18 cellular contexts compared by ENCODE assay signal in genomic region chr15:61050844-61051569, GRCh38.
DNase-seq lines count a peak whose midpoint lies in the region; ATAC-seq and TF ChIP-seq lines count a peak whose summit lies in the region.
"Had no signal": no experiment of that assay in that cellular context is flagged by ENCODE, and none has a peak within 500 bp of the region (broad histone marks: within the 10 kb centered on the region; RNA-seq: fewer than 3 reads in every experiment).

No MANE protein-coding gene starts in this region.

- H3K79me2 ChIP-seq in neural progenitor cell (ENCODE audit: low read depth): no peaks in the 10 kb centered on the region

- H3K27me3 ChIP-seq in neural progenitor cell: no peaks in the 10 kb centered on the region
- H3K27me3 ChIP-seq: BLaER1 treated with 17β-estradiol and CSF1 and Interleukin-3, amounts not matched to agents 10 nM and 100 nM; thyroid gland had no signal

- H3K27ac Mint-ChIP-seq in chondrocyte (ENCODE audit: unreplicated experiment): peak overlapping the region; percentile 74
- no peak overlapping the region for H3K27ac Mint-ChIP-seq in neural progenitor cell
- H3K27ac Mint-ChIP-seq: activated B cell treated with CpG ODN at 0.5 μM for 24 hours; activated naive CD4-positive, alpha-beta T cell treated with anti-CD3 and anti-CD28 coated beads, Interleukin-2, amount 10 ng/mL, durations not matched to agents 7 days and 5 days; progenitor cell of endocrine pancreas had no signal

- no peaks in the 10 kb centered on the region for H4K20me1 ChIP-seq in neural progenitor cell (ENCODE audit: low read depth)
- H4K20me1 ChIP-seq: BLaER1 treated with 17β-estradiol and CSF1 and Interleukin-3, amounts not matched to agents 10 nM and 100 nM had no signal

- H3K9me3 Mint-ChIP-seq in chondrocyte (ENCODE audit: low read depth): no peaks in the 10 kb centered on the region
- no peaks in the 10 kb centered on the region for H3K9me3 Mint-ChIP-seq in neural progenitor cell
- H3K9me3 Mint-ChIP-seq: activated B cell treated with CpG ODN at 0.5 μM for 24 hours; activated naive CD4-positive, alpha-beta T cell treated with anti-CD3 and anti-CD28 coated beads, Interleukin-2, amount 10 ng/mL, durations not matched to agents 7 days and 5 days had no signal

- no peak overlapping the region for H3K4me3 Mint-ChIP-seq in chondrocyte (ENCODE audit: unreplicated experiment)
- no peak overlapping the region for H3K4me3 Mint-ChIP-seq in neural progenitor cell
- H3K4me3 Mint-ChIP-seq: activated B cell treated with CpG ODN at 0.5 μM for 24 hours; activated naive CD4-positive, alpha-beta T cell treated with anti-CD3 and anti-CD28 coated beads, Interleukin-2, amount 10 ng/mL, durations not matched to agents 7 days and 5 days had no signal

- no peak overlapping the region for H3K9ac ChIP-seq in neural progenitor cell
- H3K9ac ChIP-seq: BLaER1 treated with 17β-estradiol and CSF1 and Interleukin-3, amounts not matched to agents 10 nM and 100 nM had no signal

- no peak overlapping the region for H2AFZ ChIP-seq in neural progenitor cell (replicated peaks)

- H3K36me3 ChIP-seq in neural progenitor cell: no peaks in the 10 kb centered on the region
- H3K36me3 ChIP-seq: BLaER1 treated with 17β-estradiol and CSF1 and Interleukin-3, amounts not matched to agents 10 nM and 100 nM; thyroid gland had no signal

- no peak for TF ChIP-seq CTCF in chondrocyte (IDR thresholded peaks at IDR 0.05)
- no peak for TF ChIP-seq CTCF in neural progenitor cell (IDR thresholded peaks at IDR 0.05)
- TF ChIP-seq CTCF in coronary artery (IDR thresholded peaks at IDR 0.05): no peak

- ATAC-seq in GM18520 (IDR thresholded peaks at IDR 0.05; ENCODE audit: unreplicated experiment) (peak; percentile 17), GM21723 (IDR thresholded peaks at IDR 0.05; ENCODE audit: unreplicated experiment) (no peak)

- H3K4me1 Mint-ChIP-seq in chondrocyte (ENCODE audit: low read depth): peaks cover 43% of the 10 kb centered on the region
- peaks cover 19% of the 10 kb centered on the region for H3K4me1 Mint-ChIP-seq in neural progenitor cell
- H3K4me1 Mint-ChIP-seq: activated B cell treated with CpG ODN at 0.5 μM for 24 hours; activated naive CD4-positive, alpha-beta T cell treated with anti-CD3 and anti-CD28 coated beads, Interleukin-2, amount 10 ng/mL, durations not matched to agents 7 days and 5 days had no signal

- no peak overlapping the region for H3K4me2 ChIP-seq in neural progenitor cell
- H3K4me2 ChIP-seq: BLaER1 treated with 17β-estradiol and CSF1 and Interleukin-3, amounts not matched to agents 10 nM and 100 nM had no signal

- peaks cover 6% of the 10 kb centered on the region for H3F3A ChIP-seq in neural progenitor cell (ENCODE audit: low read depth)

- peak; percentile 20 for DNase-seq in HS-27A (ENCODE audit: low read depth)
- no peak for DNase-seq in chondrocyte (ENCODE audit: low spot score)
- DNase-seq in neural progenitor cell (ENCODE audit: low spot score): peak; percentile 8
- no peak for DNase-seq in midbrain (lab: John Stamatoyannopoulos, UW)
- no peak for DNase-seq in coronary artery (ENCODE audit: low spot score)
- DNase-seq in AG08395 (ENCODE audit: low spot score): no peak
- DNase-seq: activated B cell treated with CpG ODN at 0.5 μM for 24 hours; activated naive CD4-positive, alpha-beta T cell treated with anti-CD3 and anti-CD28 coated beads, Interleukin-2, amount 10 ng/mL, durations not matched to agents 7 days and 5 days; DND-41; effector memory CD4-positive, alpha-beta T cell; MV-4-11; NCI-H2107; stimulated activated CD4-positive, alpha-beta T cell treated with anti-CD3 and anti-CD28 coated beads, Interleukin-1b, Interleukin-23, amount 100 ng/mL, for 48 hours had no signal

- no peak overlapping the region for H3K27ac ChIP-seq in neural progenitor cell
- no peak overlapping the region for H3K27ac ChIP-seq in coronary artery
- H3K27ac ChIP-seq: BLaER1 treated with 17β-estradiol and CSF1 and Interleukin-3, amounts not matched to agents 10 nM and 100 nM; thyroid gland had no signal

- no peaks in the 10 kb centered on the region for H3K9me3 ChIP-seq in neural progenitor cell (ENCODE audit: low read depth)
- H3K9me3 ChIP-seq: BLaER1 treated with 17β-estradiol and CSF1 and Interleukin-3, amounts not matched to agents 10 nM and 100 nM; thyroid gland had no signal

- no peak overlapping the region for H3K4me3 ChIP-seq in neural progenitor cell
- no peak overlapping the region for H3K4me3 ChIP-seq in coronary artery
- H3K4me3 ChIP-seq: BLaER1 treated with 17β-estradiol and CSF1 and Interleukin-3, amounts not matched to agents 10 nM and 100 nM; thyroid gland had no signal

- H3K27me3 Mint-ChIP-seq in chondrocyte (ENCODE audit: low read depth) (no peaks in the 10 kb centered on the region), neural progenitor cell (ENCODE audit: insufficient read depth, low read depth) (no peaks in the 10 kb centered on the region)

- peaks cover 17% of the 10 kb centered on the region for H3K4me1 ChIP-seq in neural progenitor cell
- H3K4me1 ChIP-seq: BLaER1 treated with 17β-estradiol and CSF1 and Interleukin-3, amounts not matched to agents 10 nM and 100 nM had no signal

- no peaks in the 10 kb centered on the region for H3K36me3 Mint-ChIP-seq in chondrocyte (ENCODE audit: low read depth)
- H3K36me3 Mint-ChIP-seq in neural progenitor cell: no peaks in the 10 kb centered on the region
- H3K36me3 Mint-ChIP-seq: activated naive CD4-positive, alpha-beta T cell treated with anti-CD3 and anti-CD28 coated beads, Interleukin-2, amount 10 ng/mL, durations not matched to agents 7 days and 5 days had no signal

Comparison
In these comparisons a context has a peak if more than half of its experiments do, and no peak if none do; other contexts are left out.
1. DNase-seq: peak in HS-27A (single experiment) and neural progenitor cell (single experiment); none in chondrocyte (single experiment), midbrain (single experiment), coronary artery (single experiment) and AG08395 (single experiment).